8 cellular contexts compared by ENCODE assay signal in the genomic region with DNA sequence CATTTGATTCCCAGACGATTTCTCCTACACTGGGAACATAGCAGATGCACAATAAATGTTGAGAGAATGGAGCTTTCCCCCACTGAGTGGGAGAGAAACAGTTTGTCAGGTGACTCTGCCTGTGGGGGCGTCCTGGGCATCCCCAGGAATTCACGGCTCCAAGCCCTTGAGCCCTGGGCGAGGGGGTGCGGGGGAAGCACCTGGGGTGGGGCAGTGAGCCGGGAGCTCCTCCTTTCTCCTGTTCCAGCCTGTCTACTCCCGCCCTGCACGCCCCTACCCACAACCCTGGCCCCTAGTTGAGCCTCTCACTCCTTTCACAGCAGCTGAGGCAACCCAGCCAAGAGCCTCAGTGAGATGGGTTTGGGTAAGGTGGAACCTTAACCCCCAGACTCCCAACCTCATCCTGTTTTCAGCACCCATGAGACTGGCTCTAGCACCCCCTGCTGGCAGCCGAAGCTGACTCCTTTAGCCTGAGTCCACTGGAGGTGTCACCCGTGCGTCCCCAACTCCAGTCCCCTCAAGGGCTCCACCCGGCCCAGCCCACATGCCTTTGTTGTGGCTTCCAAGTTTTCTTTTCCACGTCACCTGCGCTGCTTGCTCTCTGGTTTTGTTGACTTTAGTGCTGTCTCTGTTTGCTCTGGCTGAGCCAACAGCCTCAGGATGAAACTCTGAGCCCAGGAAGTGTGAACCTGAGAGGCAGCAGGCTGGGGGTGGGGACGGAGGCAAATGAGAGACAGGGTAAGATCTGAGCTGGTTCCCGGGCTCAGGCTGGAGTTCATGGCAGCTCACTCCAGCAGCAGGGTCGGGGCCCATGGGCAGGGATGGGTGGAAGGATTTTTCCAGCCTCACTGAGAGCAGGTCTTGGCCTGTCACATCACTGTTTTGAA. TPM values are rescaled to one million over a fixed set of nuclear protein-coding genes. Genes with fewer than 3 reads are reported as not detected.
DNase-seq lines count a peak whose midpoint lies in the region; ATAC-seq and TF ChIP-seq lines count a peak whose summit lies in the region.

No MANE protein-coding gene starts in this region.

- H3K27me3 Mint-ChIP-seq in naive thymus-derived CD4-positive, alpha-beta T cell, result peaks cover 0 to 6% (median 0%) of the 10 kb centered on the region in 5 donors
- no peaks in the 10 kb centered on the region for H3K27me3 Mint-ChIP-seq in stimulated activated naive CD8-positive, alpha-beta T cell treated with anti-CD3 and anti-CD28 coated beads, Interleukin-15, Interleukin-2, amounts not matched to agents 100 ng/mL and 50 ng/mL, for 24 hours

- peak; percentile 33 for DNase-seq in NCI-H748 treated with DMSO at 0.1 percent for 48 hours (lab: John Stamatoyannopoulos, UW)
- DNase-seq in activated CD8-positive, alpha-beta memory T cell treated with anti-CD3 and anti-CD28 coated beads, Interleukin-2, amount 50 U/mL, for 4 hours, result peak; percentile 84
- DNase-seq in erythroblast (lab: John Stamatoyannopoulos, UW), result peak; percentile 70 to 79
- DNase-seq in naive thymus-derived CD4-positive, alpha-beta T cell, result peak; percentile 82 to 98 (median 96)
- DNase-seq in dedifferentiated amniotic fluid mesenchymal stem cell (ENCODE audit: extremely low spot score), result no peak

- no peaks in the 10 kb centered on the region for H3K27me3 ChIP-seq in DOHH2 (ENCODE audit: control insufficient read depth, low read length)
- no peaks in the 10 kb centered on the region for H3K27me3 ChIP-seq in naive thymus-derived CD4-positive, alpha-beta T cell (ENCODE audit: control insufficient read depth in 2 of 2, insufficient read depth in 2 of 2, low read length in 2 of 2)

- peak; percentile 93 for TF ChIP-seq CTCF in DOHH2 (IDR thresholded peaks at IDR 0.05; ENCODE audit: low read depth, low read length, poor library complexity, severe bottlenecking)

- TF ChIP-seq POLR2A in erythroblast (IDR thresholded peaks at IDR 0.05; ENCODE audit: low read length), result no peak

- no peaks in the 10 kb centered on the region for H3K36me3 ChIP-seq in DOHH2 (ENCODE audit: control insufficient read depth, low read length)
- H3K36me3 ChIP-seq in naive thymus-derived CD4-positive, alpha-beta T cell (ENCODE audit: control insufficient read depth in 2 of 3, insufficient read depth in 3 of 3, low read length in 3 of 3), result no peaks in the 10 kb centered on the region

- H4K20me1 ChIP-seq in DOHH2 (ENCODE audit: control insufficient read depth, insufficient read depth, low read depth, low read length), result no peaks in the 10 kb centered on the region

- peak overlapping the region; percentile 74 to 89 (median 84) for H3K4me3 Mint-ChIP-seq in naive thymus-derived CD4-positive, alpha-beta T cell
- H3K4me3 Mint-ChIP-seq in stimulated activated naive CD8-positive, alpha-beta T cell treated with anti-CD3 and anti-CD28 coated beads, Interleukin-15, Interleukin-2, amounts not matched to agents 100 ng/mL and 50 ng/mL, for 24 hours, result no peak overlapping the region

- H3K79me2 ChIP-seq in DOHH2 (ENCODE audit: control insufficient read depth, low read length), result no peaks in the 10 kb centered on the region

- no peaks in the 10 kb centered on the region for H3K36me3 Mint-ChIP-seq in naive thymus-derived CD4-positive, alpha-beta T cell
- no peaks in the 10 kb centered on the region for H3K36me3 Mint-ChIP-seq in stimulated activated naive CD8-positive, alpha-beta T cell treated with anti-CD3 and anti-CD28 coated beads, Interleukin-15, Interleukin-2, amounts not matched to agents 100 ng/mL and 50 ng/mL, for 24 hours (ENCODE audit: low read depth)

- POLR2A ChIA-PET in naive thymus-derived CD4-positive, alpha-beta T cell (lab: Charles Lee), result interaction anchor here (0.8 to 6.1 kb wide), 20 partner anchors 8 to 130 kb away, joined by 3 to 102 read pairs (median 6); a partner anchor contains a TSS

- no peaks in the 10 kb centered on the region for H3K9me3 Mint-ChIP-seq in naive thymus-derived CD4-positive, alpha-beta T cell
- H3K9me3 Mint-ChIP-seq in stimulated activated naive CD8-positive, alpha-beta T cell treated with anti-CD3 and anti-CD28 coated beads, Interleukin-15, Interleukin-2, amounts not matched to agents 100 ng/mL and 50 ng/mL, for 24 hours, result no peaks in the 10 kb centered on the region

- CTCF ChIA-PET in naive thymus-derived CD4-positive, alpha-beta T cell (lab: Charles Lee), result interaction anchor here (0.7 to 12.1 kb wide), 16 partner anchors 11 to 125 kb away, joined by 3 to 134 read pairs (median 6); a partner anchor contains a TSS

- ATAC-seq in HG02642 (IDR thresholded peaks at IDR 0.05; ENCODE audit: poor library complexity, unreplicated experiment), result peak; percentile 70
- ATAC-seq in naive thymus-derived CD4-positive, alpha-beta T cell, result peak; percentile 97

- peak overlapping the region; percentile 93 to 99 (median 97) for H3K27ac Mint-ChIP-seq in naive thymus-derived CD4-positive, alpha-beta T cell
- H3K27ac Mint-ChIP-seq in stimulated activated naive CD8-positive, alpha-beta T cell treated with anti-CD3 and anti-CD28 coated beads, Interleukin-15, Interleukin-2, amounts not matched to agents 100 ng/mL and 50 ng/mL, for 24 hours, result peak overlapping the region; percentile 82

- H3K4me1 ChIP-seq in DOHH2 (ENCODE audit: control insufficient read depth, low read length), result no peaks in the 10 kb centered on the region
- peaks cover 34 to 44% of the 10 kb centered on the region in 2 donors for H3K4me1 ChIP-seq in naive thymus-derived CD4-positive, alpha-beta T cell (ENCODE audit: control insufficient read depth in 2 of 2, insufficient read depth in 2 of 2, low read length in 2 of 2)

- H3K27ac ChIP-seq in DOHH2 (ENCODE audit: low read depth, low read length), result no peak overlapping the region
- peak overlapping the region; percentile 75 for H3K27ac ChIP-seq in naive thymus-derived CD4-positive, alpha-beta T cell (ENCODE audit: low read depth, low read length)

- H3K4me2 ChIP-seq in DOHH2 (ENCODE audit: low read length), result no peak overlapping the region; the same call in 1 of the 2 replicates

- intact Hi-C loops in naive thymus-derived CD4-positive, alpha-beta T cell (cut with micrococcal nuclease), result loop anchor here (1.0 to 5.0 kb wide), 13 partner anchors 12 to 414 kb away; a partner anchor contains a TSS

- H3K9me3 ChIP-seq in DOHH2 (ENCODE audit: control insufficient read depth, insufficient read depth, low read length), result no peaks in the 10 kb centered on the region
- H3K9me3 ChIP-seq in naive thymus-derived CD4-positive, alpha-beta T cell (ENCODE audit: control insufficient read depth in 2 of 3, low read length in 3 of 3), result no peaks in the 10 kb centered on the region

- H3K4me3 ChIP-seq in DOHH2 (ENCODE audit: low read length), result no peak overlapping the region
- H3K4me3 ChIP-seq in naive thymus-derived CD4-positive, alpha-beta T cell (ENCODE audit: low read length), result peak overlapping the region; percentile 25

- H3K4me1 Mint-ChIP-seq in naive thymus-derived CD4-positive, alpha-beta T cell, result peaks cover 31 to 49% (median 45%) of the 10 kb centered on the region in 7 donors
- H3K4me1 Mint-ChIP-seq in stimulated activated naive CD8-positive, alpha-beta T cell treated with anti-CD3 and anti-CD28 coated beads, Interleukin-15, Interleukin-2, amounts not matched to agents 100 ng/mL and 50 ng/mL, for 24 hours (ENCODE audit: low read depth), result peaks cover 42% of the 10 kb centered on the region

- H3K9me2 ChIP-seq in DOHH2 (replicated peaks; ENCODE audit: control insufficient read depth, low read length), result no peaks in the 10 kb centered on the region

- no peaks in the 10 kb centered on the region for H3F3A ChIP-seq in DOHH2 (ENCODE audit: control insufficient read depth, insufficient read depth)

RNA-seq across cellular contexts. Expression of a gene that starts 13.0 kb away (rescaled TPM):
- total RNA-seq in naive thymus-derived CD4-positive, alpha-beta T cell, result 1 to 10 TPM in 3 of 5 experiments, under 1 TPM in 2; 0.32 to 1.9 (median 1.1) TPM
- polyA plus RNA-seq in naive thymus-derived CD4-positive, alpha-beta T cell, result under 1 TPM in 1 of 2 donors, not detected in 1; 0.53 TPM

RNA-seq across cellular contexts. Expression of a gene that starts 32.0 kb away (rescaled TPM):
- total RNA-seq in naive thymus-derived CD4-positive, alpha-beta T cell, result 100 to 1,000 TPM in 3 of 5 experiments, 10 to 100 TPM in 2; 53.3 to 173 (median 110) TPM
- 100 to 1,000 TPM; 178 to 252 TPM for polyA plus RNA-seq in naive thymus-derived CD4-positive, alpha-beta T cell

RNA-seq across cellular contexts. Expression of a gene that starts 58.3 kb away (rescaled TPM):
- 10 to 100 TPM; 34.0 to 48.0 (median 44.0) TPM for total RNA-seq in naive thymus-derived CD4-positive, alpha-beta T cell
- 10 to 100 TPM; 14.2 to 30.0 TPM for polyA plus RNA-seq in naive thymus-derived CD4-positive, alpha-beta T cell
